15 cellular contexts compared by ENCODE assay signal in genomic region chr2:164725542-164725941, GRCh38.
DNase-seq lines count a peak whose midpoint lies in the region; ATAC-seq and TF ChIP-seq lines count a peak whose summit lies in the region.
"Had no signal": no experiment of that assay in that cellular context is flagged by ENCODE, and none has a peak within 500 bp of the region (broad histone marks: within the 10 kb centered on the region; RNA-seq: fewer than 3 reads in every experiment).

No MANE protein-coding gene starts in this region.

- no peak overlapping the region for H3K9ac ChIP-seq in MM.1S (ENCODE audit: low read length)
- peak overlapping the region; percentile 26 for H3K9ac ChIP-seq in endocrine pancreas (ENCODE audit: control insufficient read depth, insufficient read depth, low read length)
- H3K9ac ChIP-seq in colonic mucosa (ENCODE audit: low read depth in 2 of 2, low read length in 2 of 2): no peak overlapping the region
- H3K9ac ChIP-seq: BLaER1 treated with 17β-estradiol and CSF1 and Interleukin-3, amounts not matched to agents 10 nM and 100 nM had no signal

- H3K27me3 ChIP-seq in MM.1S (replicated peaks; ENCODE audit: insufficient read depth, low read length): no peaks in the 10 kb centered on the region
- H3K27me3 ChIP-seq in endocrine pancreas (ENCODE audit: control insufficient read depth, insufficient read depth, low read length): no peaks in the 10 kb centered on the region
- H3K27me3 ChIP-seq in colonic mucosa: no peaks in the 10 kb centered on the region
- H3K27me3 ChIP-seq: BLaER1 treated with 17β-estradiol and CSF1 and Interleukin-3, amounts not matched to agents 10 nM and 100 nM had no signal

- H3K27ac ChIP-seq in MM.1S (ENCODE audit: low read length): no peak overlapping the region
- no peak overlapping the region for H3K27ac ChIP-seq in colonic mucosa
- H3K27ac ChIP-seq: BLaER1 treated with 17β-estradiol and CSF1 and Interleukin-3, amounts not matched to agents 10 nM and 100 nM had no signal

- H3K79me2 ChIP-seq in MM.1S (ENCODE audit: low read length): no peaks in the 10 kb centered on the region

- TF ChIP-seq CTCF in MM.1S (IDR thresholded peaks at IDR 0.05; ENCODE audit: low read length): no peak
- no peak for TF ChIP-seq CTCF in mesothelial cell of epicardium (IDR thresholded peaks at IDR 0.05; ENCODE audit: unreplicated experiment)
- no peak for TF ChIP-seq CTCF in colonic mucosa (IDR thresholded peaks at IDR 0.05)

- peaks cover 37% of the 10 kb centered on the region for H3K4me1 Mint-ChIP-seq in mesothelial cell of epicardium

- H4K20me1 ChIP-seq in MM.1S (ENCODE audit: insufficient read depth, low read length): no peaks in the 10 kb centered on the region
- H4K20me1 ChIP-seq: BLaER1 treated with 17β-estradiol and CSF1 and Interleukin-3, amounts not matched to agents 10 nM and 100 nM had no signal

- no peak overlapping the region for H2AFZ ChIP-seq in MM.1S (ENCODE audit: low read length)
- H2AFZ ChIP-seq: GM23338 had no signal

- no peaks in the 10 kb centered on the region for H3K9me3 Mint-ChIP-seq in mesothelial cell of epicardium
- H3K9me3 Mint-ChIP-seq: CD8-positive, alpha-beta T cell; GM23338 had no signal

- H3K4me3 ChIP-seq in MM.1S (ENCODE audit: low read length) (no peak overlapping the region), endocrine pancreas (ENCODE audit: control insufficient read depth, insufficient read depth, low read length) (no peak overlapping the region), colonic mucosa (no peak overlapping the region)
- H3K4me3 ChIP-seq: BLaER1 treated with 17β-estradiol and CSF1 and Interleukin-3, amounts not matched to agents 10 nM and 100 nM; GM23338 had no signal

- H3K9me3 ChIP-seq in MM.1S (replicated peaks; ENCODE audit: insufficient read depth, low read length) (no peaks in the 10 kb centered on the region), endocrine pancreas (ENCODE audit: control insufficient read depth, low read length) (no peaks in the 10 kb centered on the region), colonic mucosa (no peaks in the 10 kb centered on the region)
- H3K9me3 ChIP-seq: BLaER1 treated with 17β-estradiol and CSF1 and Interleukin-3, amounts not matched to agents 10 nM and 100 nM had no signal

- H3K36me3 Mint-ChIP-seq in mesothelial cell of epicardium: peaks cover 6% of the 10 kb centered on the region
- H3K36me3 Mint-ChIP-seq: CD8-positive, alpha-beta T cell had no signal

- H3K4me3 Mint-ChIP-seq in mesothelial cell of epicardium: no peak overlapping the region
- H3K4me3 Mint-ChIP-seq: B cell; CD8-positive, alpha-beta T cell; GM23338 had no signal

- peaks cover 9% of the 10 kb centered on the region; the same call in 1 of the 2 replicates for H3K4me1 ChIP-seq in MM.1S (ENCODE audit: low read length)
- peaks cover 11% of the 10 kb centered on the region for H3K4me1 ChIP-seq in endocrine pancreas (ENCODE audit: control insufficient read depth, insufficient read depth, low read length)
- H3K4me1 ChIP-seq in colonic mucosa: no peaks in the 10 kb centered on the region

- H3K36me3 ChIP-seq in MM.1S (replicated peaks; ENCODE audit: insufficient read depth, low read length) (no peaks in the 10 kb centered on the region), endocrine pancreas (ENCODE audit: control insufficient read depth, insufficient read depth, low read length) (no peaks in the 10 kb centered on the region), colonic mucosa (no peaks in the 10 kb centered on the region)
- H3K36me3 ChIP-seq: BLaER1 treated with 17β-estradiol and CSF1 and Interleukin-3, amounts not matched to agents 10 nM and 100 nM had no signal

- H3K9me2 ChIP-seq in MM.1S (replicated peaks; ENCODE audit: insufficient read depth, low read length): no peaks in the 10 kb centered on the region

- intact Hi-C loops in colonic mucosa (cut with DNase I): no loop called here

- ATAC-seq in left lobe of liver: peak; percentile 17
- ATAC-seq: CD8-positive, alpha-beta T cell; GM23338 had no signal

- H3F3A ChIP-seq in MM.1S (ENCODE audit: insufficient read depth, low read length): no peaks in the 10 kb centered on the region

- no peaks in the 10 kb centered on the region for H3K27me3 Mint-ChIP-seq in mesothelial cell of epicardium (ENCODE audit: low read depth)
- H3K27me3 Mint-ChIP-seq: B cell had no signal

- DNase-seq in MM.1S (no peak), left lobe of liver (ENCODE audit: low spot score) (no peak), mesothelial cell of epicardium (ENCODE audit: low spot score in 2 of 2, unreplicated experiment in 2 of 2) (no peak), UCSD-AML1 (lab: John Stamatoyannopoulos, UW; ENCODE audit: unreplicated experiment) (no peak), NOMO-1 treated with DMSO at 0.1 percent for 48 hours (lab: John Stamatoyannopoulos, UW; ENCODE audit: unreplicated experiment) (no peak), Ammon's horn (ENCODE audit: low spot score) (no peak), colonic mucosa (no peak)
- DNase-seq: 8988T; CD8-positive, alpha-beta T cell; COR-L47; HCEC 1CT had no signal

- H3K4me2 ChIP-seq in MM.1S (ENCODE audit: low read depth, low read length): peak overlapping the region; percentile 5; the same call in 1 of the 2 replicates
- H3K4me2 ChIP-seq: BLaER1 treated with 17β-estradiol and CSF1 and Interleukin-3, amounts not matched to agents 10 nM and 100 nM; GM23338 had no signal

- H3K27ac Mint-ChIP-seq in mesothelial cell of epicardium: peak overlapping the region; percentile 40
- H3K27ac Mint-ChIP-seq: B cell; CD8-positive, alpha-beta T cell; GM23338 had no signal
